Comparison of ENCODE assay signal across 8 cellular contexts in the genomic region with DNA sequence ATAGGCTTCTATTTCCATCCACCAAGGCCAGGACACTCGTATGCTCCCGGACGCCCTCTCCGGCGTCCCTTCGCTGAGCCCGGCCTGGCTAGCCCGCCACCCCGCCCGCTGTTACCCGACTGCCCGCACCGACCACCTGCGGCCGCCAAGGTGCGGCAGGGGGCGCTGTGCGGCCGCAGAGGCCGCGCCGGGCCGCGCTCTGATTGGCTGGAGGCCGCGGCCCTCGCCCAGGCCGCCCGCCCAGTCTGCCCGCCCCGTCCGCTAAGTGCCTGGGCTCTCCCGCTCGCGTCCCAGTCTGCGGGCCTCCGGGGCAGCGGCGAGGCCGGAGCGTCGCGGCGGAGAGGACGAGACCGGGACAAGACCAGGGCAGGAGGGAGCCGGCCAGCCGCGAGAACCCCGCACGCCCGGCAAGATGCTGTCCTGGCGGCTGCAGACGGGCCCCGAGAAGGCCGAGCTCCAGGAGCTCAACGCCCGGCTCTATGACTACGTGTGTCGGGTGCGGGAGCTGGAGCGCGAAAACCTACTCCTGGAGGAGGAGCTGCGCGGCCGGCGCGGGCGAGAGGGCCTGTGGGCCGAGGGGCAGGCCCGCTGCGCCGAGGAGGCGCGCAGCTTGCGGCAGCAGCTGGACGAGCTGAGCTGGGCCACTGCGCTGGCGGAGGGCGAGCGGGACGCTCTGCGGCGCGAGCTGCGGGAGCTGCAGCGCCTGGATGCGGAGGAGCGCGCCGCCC. TPM values are rescaled to one million over a fixed set of nuclear protein-coding genes. Genes with fewer than 3 reads are reported as not detected.
A peak's percentile ranks its signal among the peaks of the same experiment; 100 is the strongest.
DNase-seq lines count a peak whose midpoint lies in the region; ATAC-seq and TF ChIP-seq lines count a peak whose summit lies in the region.

SYNM (plus strand) TSS at position 293 of the 728 bp plus-strand sequence; CDS start at position 413, 120 bp downstream.

- TF ChIP-seq CTCF in adrenal gland (IDR thresholded peaks at IDR 0.05) (peak; percentile 25 to 99 (median 66)), heart right ventricle (IDR thresholded peaks at IDR 0.05) (peak; percentile 75 to 95 (median 88)), ovary (IDR thresholded peaks at IDR 0.05) (peak; percentile 66 to 84 (median 79))

- intact Hi-C loops in adrenal gland (cut with DNase I) (loop anchor here (2.0 to 5.0 kb wide), 2 partner anchors 107 to 110 kb away; no protein-coding TSS in a partner anchor), heart right ventricle (cut with DNase I) (loop anchor here in 6 of 10 donors (1.0 to 10.0 kb wide), 6 partner anchors 37 to 630 kb away; partner anchors contain the start of gene LYSMD4 (in 1 of the 6)), ovary (cut with DNase I) (loop anchor here (2.0 to 10.0 kb wide), 3 partner anchors 67 to 108 kb away; no protein-coding TSS in a partner anchor)

- no peak for TF ChIP-seq EP300 in ovary (IDR thresholded peaks at IDR 0.05)

- H3K4me1 Mint-ChIP-seq in CD8-positive, alpha-beta memory T cell: peaks cover 15 to 48% (median 18%) of the 10 kb centered on the region in 3 donors

- H3K9me3 ChIP-seq in CD8-positive, alpha-beta memory T cell (ENCODE audit: low read length): no peaks in the 10 kb centered on the region
- H3K9me3 ChIP-seq in adrenal gland (replicated peaks in 1 of 3) (no peaks in the 10 kb centered on the region), heart right ventricle (no peaks in the 10 kb centered on the region), ovary (no peaks in the 10 kb centered on the region)

- H3K4me3 ChIP-seq in CD8-positive, alpha-beta memory T cell (ENCODE audit: low read length): peak within 1 kb of the TSS; percentile 37
- H3K4me3 ChIP-seq in adrenal gland (peak within 1 kb of the TSS in 3 of 4 donors; percentile 32 to 81 (median 43)), heart right ventricle (peak within 1 kb of the TSS; percentile 49 to 81 (median 72)), ovary (peak within 1 kb of the TSS; percentile 47)

- CTCF ChIA-PET in CD8-positive, alpha-beta memory T cell (lab: Charles Lee): interaction anchor here (0.7 to 2.9 kb wide), 5 partner anchors 30 to 1245 kb away, joined by 3 to 21 read pairs (median 4); no protein-coding TSS in a partner anchor

- POLR2A ChIA-PET in CD8-positive, alpha-beta memory T cell (lab: Charles Lee): no interaction called here

- peak within 1 kb of the TSS; percentile 47 for H3K27ac ChIP-seq in CD8-positive, alpha-beta memory T cell (ENCODE audit: low read depth, low read length)
- H3K27ac ChIP-seq in adrenal gland (peak within 1 kb of the TSS in 4 of 5 donors; percentile 32 to 90 (median 84)), heart right ventricle (peak within 1 kb of the TSS; percentile 57 to 95 (median 92)), ovary (peak within 1 kb of the TSS; percentile 65 to 78)

- peak within 1 kb of the TSS in 2 of 8 donors; percentile 51 to 53 for H3K27ac Mint-ChIP-seq in CD8-positive, alpha-beta memory T cell

- peaks cover 10% of the 10 kb centered on the region for H3K4me1 ChIP-seq in CD8-positive, alpha-beta memory T cell (ENCODE audit: insufficient read depth, low read length)
- H3K4me1 ChIP-seq in adrenal gland (replicated peaks in 1 of 2): peaks cover 9 to 30% of the 10 kb centered on the region in 2 donors
- peaks cover 0 to 51% (median 27%) of the 10 kb centered on the region in 9 donors for H3K4me1 ChIP-seq in heart right ventricle
- peaks cover 3% of the 10 kb centered on the region for H3K4me1 ChIP-seq in ovary (ENCODE audit: insufficient read depth)

- TF ChIP-seq POLR2A in adrenal gland (IDR thresholded peaks at IDR 0.05) (peak; percentile 38 to 73), ovary (IDR thresholded peaks at IDR 0.05) (peak; percentile 52)

- H3K9me3 Mint-ChIP-seq in CD8-positive, alpha-beta memory T cell: no peaks in the 10 kb centered on the region

- H3K4me3 Mint-ChIP-seq in CD8-positive, alpha-beta memory T cell: peak within 1 kb of the TSS; percentile 38 to 79 (median 67)

- peak in 1 of 5 donors; percentile 12 for DNase-seq in CD8-positive, alpha-beta memory T cell
- DNase-seq in NCI-H526 treated with DMSO at 0.1 percent for 48 hours (lab: John Stamatoyannopoulos, UW): peak; percentile 73
- peak; percentile 87 to 94 (median 92) for DNase-seq in adrenal gland
- peak; percentile 72 to 85 for DNase-seq in heart right ventricle
- DNase-seq in ovary: peak; percentile 73 to 86 (median 77)
- no peak for DNase-seq in OCI-M2 (lab: John Stamatoyannopoulos, UW; ENCODE audit: unreplicated experiment)

- ATAC-seq in GM19324 (IDR thresholded peaks at IDR 0.05; ENCODE audit: low FRiP score, unreplicated experiment) (peak; percentile 41), HG03342 (IDR thresholded peaks at IDR 0.05; ENCODE audit: unreplicated experiment) (peak; percentile 63), heart right ventricle (peak; percentile 75 to 86 (median 84))

- peaks cover 7 to 41% of the 10 kb centered on the region in 2 donors for H3K27me3 Mint-ChIP-seq in CD8-positive, alpha-beta memory T cell

- H3K36me3 ChIP-seq in CD8-positive, alpha-beta memory T cell (ENCODE audit: insufficient read depth, low read length): no peaks in the 10 kb centered on the region
- H3K36me3 ChIP-seq in adrenal gland (replicated peaks in 1 of 2) (no peaks in the 10 kb centered on the region), heart right ventricle (peaks cover 0 to 4% (median 0%) of the 10 kb centered on the region in 9 donors), ovary (no peaks in the 10 kb centered on the region)

- WGBS in adrenal gland, 4 donors: 0 to 1% (median 1%) methylated on average over 6 to 91 of the region's 91 CpGs; no CpG with 5 or more reads in 1 of the 4 donors
- 0 to 1% methylated on average over 79 to 91 of the region's 91 CpGs for WGBS in heart right ventricle, 2 donors
- WGBS in ovary, 3 donors: 1% methylated on average over 71 to 91 of the region's 91 CpGs

- H3K36me3 Mint-ChIP-seq in CD8-positive, alpha-beta memory T cell: peaks cover 0 to 5% (median 0%) of the 10 kb centered on the region in 3 donors

- H3K27me3 ChIP-seq in CD8-positive, alpha-beta memory T cell (ENCODE audit: insufficient read depth, low read length, poor library complexity, severe bottlenecking): peaks cover 4% of the 10 kb centered on the region
- H3K27me3 ChIP-seq in adrenal gland: no peaks in the 10 kb centered on the region
- peaks cover 0 to 66% (median 10%) of the 10 kb centered on the region in 7 donors for H3K27me3 ChIP-seq in heart right ventricle
- H3K27me3 ChIP-seq in ovary: no peaks in the 10 kb centered on the region

RNA-seq across cellular contexts. Expression of gene SYNM, which starts in this region (rescaled TPM):
- total RNA-seq in CD8-positive, alpha-beta memory T cell: 1 to 10 TPM; 2.3 to 2.4 TPM
- 0.56 TPM for polyA plus RNA-seq in CD8-positive, alpha-beta memory T cell
- total RNA-seq in adrenal gland (10 to 100 TPM; 23.6 to 44.6 (median 38.3) TPM), heart right ventricle (100 to 1,000 TPM; 256 to 456 (median 357) TPM), ovary (10 to 100 TPM in 4 of 7 donors, 1 to 10 TPM in 3; 4.5 to 54.0 (median 14.9) TPM)
- polyA plus RNA-seq in adrenal gland (10 to 100 TPM; 11.1 to 25.0 (median 22.0) TPM), heart right ventricle (100 to 1,000 TPM in 1 of 2 donors, 10 to 100 TPM in 1; 59.4 to 103 TPM), ovary (10 to 100 TPM in 1 of 2 donors, 1 to 10 TPM in 1; 5.8 to 40.9 TPM)

Comparison
In these comparisons a context has a peak if more than half of its experiments do, and no peak if none do; other contexts are left out.
1. RNA of gene SYNM (total RNA-seq): 256 to 456 TPM in heart right ventricle; 23.6 to 44.6 TPM in adrenal gland, 4.5 to 54.0 TPM in ovary and 2.3 to 2.4 TPM in CD8-positive, alpha-beta memory T cell; every median in the first group is over 4 times any median in the second.
2. Peak in every context shown above with its lines, with median percentiles within 50 percentile points of each other: H3K27ac ChIP-seq, H3K4me3 ChIP-seq, ATAC-seq and CTCF ChIP-seq.